In genomic region chr1:151513626-151514101, GRCh38 we compare ENCODE assay signal across 9 cellular contexts. TPM values are rescaled to one million over a fixed set of nuclear protein-coding genes. Genes with fewer than 3 reads are reported as not detected.
A peak's percentile ranks its signal among the peaks of the same experiment; 100 is the strongest.
DNase-seq lines count a peak whose midpoint lies in the region; ATAC-seq lines count a peak whose summit lies in the region.
"Had no signal": no experiment of that assay in that cellular context is flagged by ENCODE, and none has a peak within 500 bp of the region (broad histone marks: within the 10 kb centered on the region; RNA-seq: fewer than 3 reads in every experiment).

No MANE protein-coding gene starts in this region.

- WGBS in urinary bladder: 85% methylated on average over 6 of the region's 6 CpGs

- H3K27me3 Mint-ChIP-seq in activated CD4-positive, alpha-beta T cell treated with anti-CD3 and anti-CD28 coated beads, Interleukin-2, amount 10 ng/mL, durations not matched to agents 24 days and 14 days: peaks cover 26% of the 10 kb centered on the region

- no peaks in the 10 kb centered on the region for H3K36me3 ChIP-seq in urinary bladder (ENCODE audit: insufficient read depth)
- no peaks in the 10 kb centered on the region for H3K36me3 ChIP-seq in effector memory CD4-positive, alpha-beta T cell (ENCODE audit: control insufficient read depth, insufficient read depth, low read length)

- peak; percentile 60 for ATAC-seq in left colon

- H3K27me3 ChIP-seq in effector memory CD4-positive, alpha-beta T cell (replicated peaks; ENCODE audit: control insufficient read depth, insufficient read depth, low read length, poor library complexity, severe bottlenecking): no peaks in the 10 kb centered on the region

- H3K4me1 ChIP-seq in urinary bladder (ENCODE audit: insufficient read depth): no peaks in the 10 kb centered on the region
- peaks cover 20% of the 10 kb centered on the region for H3K4me1 ChIP-seq in effector memory CD4-positive, alpha-beta T cell (ENCODE audit: control insufficient read depth, insufficient read depth, low read length, poor library complexity, severe bottlenecking)

- H3K9me3 ChIP-seq in effector memory CD4-positive, alpha-beta T cell (ENCODE audit: control insufficient read depth, low read length): no peaks in the 10 kb centered on the region

- H3K27ac Mint-ChIP-seq in activated CD4-positive, alpha-beta T cell treated with anti-CD3 and anti-CD28 coated beads, Interleukin-2, amount 10 ng/mL, durations not matched to agents 24 days and 14 days: no peak overlapping the region

- H3K36me3 Mint-ChIP-seq in activated CD4-positive, alpha-beta T cell treated with anti-CD3 and anti-CD28 coated beads, Interleukin-2, amount 10 ng/mL, durations not matched to agents 24 days and 14 days (ENCODE audit: low read depth): no peaks in the 10 kb centered on the region

- H3K4me1 Mint-ChIP-seq in activated CD4-positive, alpha-beta T cell treated with anti-CD3 and anti-CD28 coated beads, Interleukin-2, amount 10 ng/mL, durations not matched to agents 24 days and 14 days: peaks cover 25% of the 10 kb centered on the region

- H3K4me3 Mint-ChIP-seq in activated CD4-positive, alpha-beta T cell treated with anti-CD3 and anti-CD28 coated beads, Interleukin-2, amount 10 ng/mL, durations not matched to agents 24 days and 14 days: peak overlapping the region; percentile 34

- intact Hi-C loops in activated CD4-positive, alpha-beta T cell treated with anti-CD3 and anti-CD28 coated beads, Interleukin-2, amount 10 ng/mL, durations not matched to agents 24 days and 14 days (cut with micrococcal nuclease): no loop called here
- intact Hi-C loops in left colon (cut with DNase I, micrococcal nuclease): no loop called here

- H3K9me3 Mint-ChIP-seq in activated CD4-positive, alpha-beta T cell treated with anti-CD3 and anti-CD28 coated beads, Interleukin-2, amount 10 ng/mL, durations not matched to agents 24 days and 14 days: no peaks in the 10 kb centered on the region

- H3K4me3 ChIP-seq in urinary bladder (ENCODE audit: low read depth, low read length): no peak overlapping the region
- H3K4me3 ChIP-seq in effector memory CD4-positive, alpha-beta T cell (ENCODE audit: insufficient read depth, low read depth, low read length, poor library complexity, severe bottlenecking): no peak overlapping the region

- peak overlapping the region; percentile 69 for H3K27ac ChIP-seq in urinary bladder (ENCODE audit: low read depth)
- no peak overlapping the region for H3K27ac ChIP-seq in effector memory CD4-positive, alpha-beta T cell (ENCODE audit: insufficient read depth, low read length, poor library complexity, severe bottlenecking)

- peak; percentile 11 for DNase-seq in stimulated activated CD4-positive, alpha-beta T cell treated with anti-CD3 and anti-CD28 coated beads, Interleukin-4, amount 100 ng/mL, for 24 hours
- no peak for DNase-seq in stimulated activated CD4-positive, alpha-beta T cell treated with anti-CD3 and anti-CD28 coated beads, Interleukin-4, amount 100 ng/mL, for 1 hour
- peak; percentile 64 for DNase-seq in activated CD4-positive, alpha-beta T cell treated with anti-CD3 and anti-CD28 coated beads, Interleukin-2, amount 10 ng/mL, durations not matched to agents 24 days and 14 days
- DNase-seq in left colon: peak; percentile 88 to 94
- DNase-seq in activated gamma-delta T cell (lab: John Stamatoyannopoulos, UW): no peak
- DNase-seq in effector memory CD4-positive, alpha-beta T cell: no peak
- DNase-seq in NCI-H82 (lab: John Stamatoyannopoulos, UW): no peak
- DNase-seq: stimulated activated CD4-positive, alpha-beta T cell treated with anti-CD3 and anti-CD28 coated beads, Interleukin-12 subunit alpha, Interleukin-12 subunit beta, amount 100 ng/mL, for 4 hours had no signal

RNA-seq across cellular contexts. Expression of gene CGN, which starts 2.5 kb away (rescaled TPM):
- total RNA-seq in activated CD4-positive, alpha-beta T cell treated with anti-CD3 and anti-CD28 coated beads, Interleukin-2, amount 10 ng/mL, durations not matched to agents 24 days and 14 days: 0.07 and 0.28 TPM in 2 replicates
- total RNA-seq in left colon (100 to 1,000 TPM; 182 to 188 TPM), urinary bladder (5.9 TPM)
- polyA plus RNA-seq in urinary bladder: 5.5 TPM

RNA-seq across cellular contexts. Expression of gene TUFT1, which starts 26.4 kb away (rescaled TPM):
- 1.7 and 2.1 TPM in 2 replicates for total RNA-seq in activated CD4-positive, alpha-beta T cell treated with anti-CD3 and anti-CD28 coated beads, Interleukin-2, amount 10 ng/mL, durations not matched to agents 24 days and 14 days
- 10 to 100 TPM; 19.7 to 30.2 TPM for total RNA-seq in left colon
- 9.7 TPM for total RNA-seq in urinary bladder
- 8.5 TPM for polyA plus RNA-seq in urinary bladder

RNA-seq across cellular contexts. Expression of gene POGZ, which starts 54.4 kb away (rescaled TPM):
- 82.6 and 86.5 TPM in 2 replicates for total RNA-seq in activated CD4-positive, alpha-beta T cell treated with anti-CD3 and anti-CD28 coated beads, Interleukin-2, amount 10 ng/mL, durations not matched to agents 24 days and 14 days
- total RNA-seq in left colon: 10 to 100 TPM; 55.4 to 70.9 TPM
- total RNA-seq in urinary bladder: 86.9 TPM
- polyA plus RNA-seq in urinary bladder: 32.1 TPM

Comparison
In these comparisons a context has a peak if more than half of its experiments do, and no peak if none do; other contexts are left out.
1. DNase-seq: peak in stimulated activated CD4-positive, alpha-beta T cell treated with anti-CD3 and anti-CD28 coated beads, Interleukin-4, amount 100 ng/mL, for 24 hours (single experiment), activated CD4-positive, alpha-beta T cell treated with anti-CD3 and anti-CD28 coated beads, Interleukin-2, amount 10 ng/mL, durations not matched to agents 24 days and 14 days (single experiment) and left colon (2 of 2); none in stimulated activated CD4-positive, alpha-beta T cell treated with anti-CD3 and anti-CD28 coated beads, Interleukin-4, amount 100 ng/mL, for 1 hour (single experiment), activated gamma-delta T cell (single experiment), effector memory CD4-positive, alpha-beta T cell (0 of 3) and NCI-H82 (single experiment).
2. RNA of gene CGN, which starts 2.5 kb away (total RNA-seq): 182 to 188 TPM in left colon; 5.9 TPM in urinary bladder (single experiment) and 0.07 to 0.28 TPM in activated CD4-positive, alpha-beta T cell treated with anti-CD3 and anti-CD28 coated beads, Interleukin-2, amount 10 ng/mL, durations not matched to agents 24 days and 14 days; every median in the first group is over 10 times any median in the second.